Comparison of ENCODE assay signal across 23 cellular contexts in genomic region chr12:127374447-127374846, GRCh38.
DNase-seq lines count a peak whose midpoint lies in the region; ATAC-seq and TF ChIP-seq lines count a peak whose summit lies in the region.
"Had no signal": no experiment of that assay in that cellular context is flagged by ENCODE, and none has a peak within 500 bp of the region (broad histone marks: within the 10 kb centered on the region; RNA-seq: fewer than 3 reads in every experiment).

No MANE protein-coding gene starts in this region.

- H4K8ac ChIP-seq in neuronal stem cell (ENCODE audit: low read depth, low read length): no peak overlapping the region

- ATAC-seq in HG03342 (IDR thresholded peaks at IDR 0.05; ENCODE audit: unreplicated experiment) (no peak), GM19324 (IDR thresholded peaks at IDR 0.05; ENCODE audit: low FRiP score, unreplicated experiment) (no peak)

- CTCF ChIA-PET in HEK293 (lab: Yijun Ruan, JAX): no interaction called here

- TF ChIP-seq CTCF in HEK293 (tag by site-specific recombination; IDR thresholded peaks at IDR 0.05) (no peak), GM13977 (IDR thresholded peaks at IDR 0.05; ENCODE audit: extremely low read depth, insufficient read depth, missing control alignments) (no peak)

- H2BK5ac ChIP-seq in neuronal stem cell (ENCODE audit: low read length): no peak overlapping the region

- no peaks in the 10 kb centered on the region for H3K79me1 ChIP-seq in neuronal stem cell (ENCODE audit: low read depth, low read length)

- in situ Hi-C loops in G401 (cut with HindIII; ENCODE audit: low sequenced_read_pairs) (no loop called here), GM13977 (cut with MboI; ENCODE audit: low pct_unique_long_range_greater_than_20kb, low sequenced_read_pairs, unreplicated experiment) (no loop called here)

- no peak overlapping the region for H3K9ac ChIP-seq in neuronal stem cell (ENCODE audit: low read depth, low read length, poor library complexity)
- H3K9ac ChIP-seq: BLaER1 treated with 17β-estradiol and CSF1 and Interleukin-3, amounts not matched to agents 10 nM and 100 nM had no signal

- DNase-seq in G401 (ENCODE audit: low spot score) (peak; percentile 48), cerebellar cortex (ENCODE audit: low spot score) (peak; percentile 34), neuronal stem cell (ENCODE audit: low spot score) (no peak), posterior vena cava (ENCODE audit: low spot score) (no peak), GM13977 (ENCODE audit: low spot score) (no peak)
- DNase-seq: 8988T; AML-193; CD4-positive, alpha-beta memory T cell; CD4-positive, CD25-positive, alpha-beta regulatory T cell; CD8-positive, alpha-beta memory T cell; COR-L47; DMS 273 treated with DMSO at 0.1 percent for 48 hours; DMS153; DMS53; DMS79; DND-41; EL; GF-D8 had no signal

- H3K27me3 ChIP-seq in neuronal stem cell (ENCODE audit: control insufficient read depth in 3 of 3, insufficient read depth in 3 of 3, low read depth in 1 of 3, low read length in 3 of 3): no peaks in the 10 kb centered on the region
- H3K27me3 ChIP-seq: BLaER1 treated with 17β-estradiol and CSF1 and Interleukin-3, amounts not matched to agents 10 nM and 100 nM had no signal

- POLR2A ChIA-PET in HEK293 (lab: Yijun Ruan, JAX): no interaction called here

- H3K4me3 ChIP-seq in HEK293 (ENCODE audit: low read depth, low read length): no peak overlapping the region
- no peak overlapping the region for H3K4me3 ChIP-seq in neuronal stem cell (ENCODE audit: low read length in 2 of 2)
- H3K4me3 ChIP-seq: BLaER1 treated with 17β-estradiol and CSF1 and Interleukin-3, amounts not matched to agents 10 nM and 100 nM had no signal

- H2AK5ac ChIP-seq in neuronal stem cell (ENCODE audit: low read depth, low read length): peak overlapping the region; percentile 60

- intact Hi-C loops in posterior vena cava (cut with DNase I): no loop called here

- H2BK12ac ChIP-seq in neuronal stem cell (ENCODE audit: low read length): no peak overlapping the region

- H3K14ac ChIP-seq in neuronal stem cell (ENCODE audit: low read length): no peak overlapping the region

- H3K4me2 ChIP-seq in neuronal stem cell (ENCODE audit: insufficient read depth, low read length, poor library complexity, severe bottlenecking): no peak overlapping the region
- H3K4me2 ChIP-seq: BLaER1 treated with 17β-estradiol and CSF1 and Interleukin-3, amounts not matched to agents 10 nM and 100 nM had no signal

- H3K18ac ChIP-seq in neuronal stem cell (ENCODE audit: low read length): peak overlapping the region; percentile 51

- H3K9me3 ChIP-seq in HEK293 (ENCODE audit: control insufficient read depth, insufficient read depth, low read depth, low read length) (no peaks in the 10 kb centered on the region), neuronal stem cell (replicated peaks in 1 of 2; ENCODE audit: control insufficient read depth in 2 of 2, insufficient read depth in 1 of 2, low read depth in 1 of 2, low read length in 2 of 2) (no peaks in the 10 kb centered on the region)
- H3K9me3 ChIP-seq: BLaER1 treated with 17β-estradiol and CSF1 and Interleukin-3, amounts not matched to agents 10 nM and 100 nM had no signal

- H3K36me3 ChIP-seq in HEK293 (ENCODE audit: control insufficient read depth in 2 of 2, insufficient read depth in 1 of 2, low read length in 2 of 2) (no peaks in the 10 kb centered on the region), neuronal stem cell (replicated peaks in 1 of 2; ENCODE audit: control insufficient read depth in 2 of 2, insufficient read depth in 2 of 2, low read length in 2 of 2) (no peaks in the 10 kb centered on the region)
- H3K36me3 ChIP-seq: BLaER1 treated with 17β-estradiol and CSF1 and Interleukin-3, amounts not matched to agents 10 nM and 100 nM had no signal

- H2AFZ ChIP-seq in neuronal stem cell (ENCODE audit: low read length): no peak overlapping the region

- H4K91ac ChIP-seq in neuronal stem cell (ENCODE audit: low read depth, low read length, poor library complexity): no peak overlapping the region

- H3K27ac ChIP-seq in HEK293 (ENCODE audit: extremely low read depth, low read depth, low read length) (no peak overlapping the region), neuronal stem cell (replicated peaks; ENCODE audit: low read length) (no peak overlapping the region)
- H3K27ac ChIP-seq: BLaER1 treated with 17β-estradiol and CSF1 and Interleukin-3, amounts not matched to agents 10 nM and 100 nM; C4-2B had no signal

- no peak overlapping the region for H3K4ac ChIP-seq in neuronal stem cell (ENCODE audit: low read length)

- no peak overlapping the region for H3K23ac ChIP-seq in neuronal stem cell (ENCODE audit: low read depth, low read length, poor library complexity)

- H3K4me1 ChIP-seq in HEK293 (ENCODE audit: control insufficient read depth, insufficient read depth, low read length): no peaks in the 10 kb centered on the region
- H3K4me1 ChIP-seq in neuronal stem cell (ENCODE audit: control insufficient read depth in 2 of 2, insufficient read depth in 1 of 2, low read depth in 1 of 2, low read length in 2 of 2): peaks cover 0 to 2% of the 10 kb centered on the region in 2 donors

- H2BK15ac ChIP-seq in neuronal stem cell (ENCODE audit: low read length): no peak overlapping the region

- no peak overlapping the region for H2BK120ac ChIP-seq in neuronal stem cell (ENCODE audit: low read depth, low read length)

TF ChIP-seq in HEK293, 187 proteins besides CTCF, POLR2A, EP300 and RAD21:
- peak; percentile 61 for TF ChIP-seq PRDM1 (tag by site-specific recombination; IDR thresholded peaks at IDR 0.05)
- no peak for TF ChIP-seq ZNF777 (tag by site-specific recombination; IDR thresholded peaks at IDR 0.05; ENCODE audit: borderline replicate concordance)
TF ChIP-seq in HEK293: peak in this region for 1.

Comparison
In these comparisons a context has a peak if more than half of its experiments do, and no peak if none do; other contexts are left out.
1. DNase-seq: peak in G401 (single experiment) and cerebellar cortex (single experiment); none in neuronal stem cell (single experiment), posterior vena cava (single experiment) and GM13977 (single experiment).